Comparison of ENCODE assay signal across 1 cellular context in the genomic region with DNA sequence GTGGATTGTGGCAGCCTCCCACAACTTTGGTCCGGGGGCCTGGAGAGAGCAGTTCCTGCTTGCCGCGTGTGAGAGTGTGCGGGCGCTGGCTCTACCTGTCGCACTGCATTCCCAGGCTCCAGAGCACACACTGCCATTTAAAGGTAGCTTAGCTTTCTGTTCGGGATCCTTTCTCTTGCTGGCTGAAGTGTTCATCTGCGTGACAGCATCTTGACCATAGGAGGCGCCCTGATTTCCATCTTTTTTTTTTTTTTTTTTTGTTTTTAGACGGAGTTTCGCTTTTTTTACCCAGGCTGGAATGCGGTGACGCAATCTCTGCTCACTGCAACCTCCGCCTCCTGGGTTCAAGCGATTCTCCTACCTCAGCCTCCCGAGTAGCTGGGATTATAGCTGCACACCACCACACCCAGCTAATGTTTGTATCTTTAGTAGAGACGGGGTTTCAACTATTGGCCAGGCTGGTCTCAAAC.
TF ChIP-seq lines count a peak whose summit lies in the region.

No MANE protein-coding gene starts in this region.

TF ChIP-seq in IMR-90, 13 proteins besides CTCF, POLR2A, EP300 and RAD21:
- peak; percentile 79 for TF ChIP-seq CEBPB (IDR thresholded peaks at IDR 0.05; ENCODE audit: low read depth, low read length)
